ENCODE assay signal across 9 cellular contexts in the genomic region with DNA sequence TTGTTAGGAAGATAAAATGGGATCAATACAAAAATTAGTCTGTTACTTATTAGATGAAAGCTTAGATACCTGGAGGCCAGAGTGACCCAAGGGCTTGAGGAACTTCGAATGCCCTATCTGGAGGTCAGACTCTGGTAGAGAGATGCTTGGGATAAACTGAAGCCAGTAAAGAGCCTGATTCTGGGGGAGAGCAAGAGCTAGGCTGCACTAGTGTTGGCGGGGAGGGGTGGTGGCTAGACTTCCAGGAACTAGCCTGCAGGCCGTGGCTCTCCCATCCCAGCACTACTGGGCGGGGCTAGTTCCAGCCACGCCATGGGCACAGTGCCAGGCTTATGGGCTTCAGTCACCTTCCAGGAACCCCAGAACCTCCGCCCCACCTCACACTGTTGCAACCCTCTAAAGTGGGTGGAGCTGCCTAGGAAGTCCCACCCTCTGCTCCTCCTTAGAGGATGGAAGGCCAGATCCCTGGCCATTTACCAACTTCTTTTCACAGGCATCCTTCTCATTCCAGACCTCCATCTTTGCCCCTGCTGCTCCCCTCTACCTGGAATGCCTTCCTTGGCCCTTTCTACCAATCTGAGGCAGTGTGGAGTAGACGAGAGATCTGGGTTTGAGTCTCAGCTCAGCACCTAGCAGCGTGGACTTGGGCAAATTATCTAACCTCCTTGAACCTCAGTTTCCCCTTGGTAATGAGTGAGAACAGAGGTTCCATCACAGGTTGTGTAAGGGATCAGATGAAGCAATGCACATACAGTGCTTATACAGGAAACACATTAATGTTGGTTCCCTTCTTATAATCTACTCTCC. TPM values are rescaled to one million over a fixed set of nuclear protein-coding genes. Genes with fewer than 3 reads are reported as not detected.
DNase-seq lines count a peak whose midpoint lies in the region; ATAC-seq, FAIRE-seq and TF ChIP-seq lines count a peak whose summit lies in the region.
"Had no signal": no experiment of that assay in that cellular context is flagged by ENCODE, and none has a peak within 500 bp of the region (broad histone marks: within the 10 kb centered on the region; RNA-seq: fewer than 3 reads in every experiment).

No MANE protein-coding gene starts in this region.

- no peak overlapping the region for H2AFZ ChIP-seq in HepG2 (ENCODE audit: low read length)
- H2AFZ ChIP-seq: parathyroid adenoma had no signal

- 45% methylated on average over 5 of the region's 8 CpGs for WGBS in HepG2 (ENCODE audit: low lambda C conversion rate)

- DNase-seq in Calu3 (peak; percentile 98), NCI-H146 treated with DMSO at 0.1 percent for 48 hours (lab: John Stamatoyannopoulos, UW; ENCODE audit: unreplicated experiment) (peak; percentile 16), HepG2 (ENCODE audit: low spot score) (peak; percentile 58), DMS53 treated with DMSO at 0.1 percent for 48 hours (lab: John Stamatoyannopoulos, UW; ENCODE audit: unreplicated experiment) (no peak)
- DNase-seq in activated naive CD8-positive, alpha-beta T cell treated with anti-CD3 and anti-CD28 coated beads, Interleukin-2, amount 50 U/mL, for 24 hours, result peak; percentile 30

- intact Hi-C loops in Calu3 (cut with micrococcal nuclease; ENCODE audit: unreplicated experiment) (no loop called here), HepG2 (cut with micrococcal nuclease; ENCODE audit: unreplicated experiment) (no loop called here)

- no peak for TF ChIP-seq CTCF in Calu3 (IDR thresholded peaks at IDR 0.05; ENCODE audit: unreplicated experiment)
- TF ChIP-seq CTCF in HepG2 (CRISPR knock-in tag; IDR thresholded peaks at IDR 0.05), result no peak

- in situ Hi-C loops in HepG2 (cut with HindIII; ENCODE audit: extremely low pct_ligation_motif_present, low pct_unique_long_range_greater_than_20kb), result no loop called here

- H3K9me3 ChIP-seq in HepG2 (ENCODE audit: low read length), result no peaks in the 10 kb centered on the region

- no peaks in the 10 kb centered on the region for H3K27me3 Mint-ChIP-seq in Calu3 (ENCODE audit: unreplicated experiment)
- H3K27me3 Mint-ChIP-seq in activated naive CD8-positive, alpha-beta T cell treated with anti-CD3 and anti-CD28 coated beads, Interleukin-2, amount 50 U/mL, for 24 hours, result peaks cover 21% of the 10 kb centered on the region

- H3K27ac ChIP-seq in HepG2 (ENCODE audit: extremely low read length, insufficient read depth, low read length), result no peak overlapping the region
- H3K27ac ChIP-seq: parathyroid adenoma had no signal

- BruUV-seq in Calu3 (replicated peaks; lab: Mats Ljungman, UMichigan) (no TSS peak), HepG2 (replicated peaks; lab: Mats Ljungman, UMichigan) (no TSS peak)

- no peaks in the 10 kb centered on the region for H3K36me3 ChIP-seq in HepG2 (replicated peaks in 1 of 2; ENCODE audit: control insufficient read depth in 1 of 2, insufficient read depth in 2 of 2, low read length in 2 of 2)

- H3K79me2 ChIP-seq in HepG2 (ENCODE audit: insufficient read depth, low read length), result no peaks in the 10 kb centered on the region
- H3K79me2 ChIP-seq: parathyroid adenoma had no signal

- no peak for TF ChIP-seq EP300 in HepG2 (IDR thresholded peaks at IDR 0.05; ENCODE audit: low read depth in 2 of 2, low read length in 2 of 2)
- TF ChIP-seq EP300 in HepG2 (CRISPR knock-in tag; IDR thresholded peaks at IDR 0.05; ENCODE audit: borderline replicate concordance), result no peak

- no peaks in the 10 kb centered on the region for H3K27me3 ChIP-seq in HepG2 (ENCODE audit: control insufficient read depth in 1 of 2, insufficient read depth in 2 of 2, low read length in 2 of 2)

- no peaks in the 10 kb centered on the region for H4K20me1 ChIP-seq in HepG2 (ENCODE audit: insufficient read depth, low read length)

- H3K4me3 Mint-ChIP-seq in Calu3 (ENCODE audit: low read depth, unreplicated experiment), result no peak overlapping the region
- no peak overlapping the region for H3K4me3 Mint-ChIP-seq in activated naive CD8-positive, alpha-beta T cell treated with anti-CD3 and anti-CD28 coated beads, Interleukin-2, amount 50 U/mL, for 24 hours

- peaks cover 59% of the 10 kb centered on the region for H3K4me1 ChIP-seq in HepG2 (ENCODE audit: insufficient read depth, low read length)

- CTCF ChIA-PET in Calu3 (lab: Charles Lee) (interaction anchor here (0.8 to 2.3 kb wide), 7 partner anchors 9 to 55 kb away, joined by 3 to 22 read pairs (median 4); a partner anchor contains a TSS), HepG2 (lab: Yijun Ruan, JAX; ENCODE audit: low intra/inter-chr PET ratio, low total read pairs) (interaction anchor here (0.8 kb wide), 1 partner anchor 29 kb away, joined by 3 read pairs; no protein-coding TSS in a partner anchor)

- peak; percentile 57 for ATAC-seq in activated naive CD8-positive, alpha-beta T cell treated with anti-CD3 and anti-CD28 coated beads, Interleukin-2, amount 50 U/mL, for 24 hours
- peak; percentile 36 for ATAC-seq in HepG2
- no peak for ATAC-seq in HG03469 (IDR thresholded peaks at IDR 0.05; ENCODE audit: unreplicated experiment)
- ATAC-seq in HG03135 (IDR thresholded peaks at IDR 0.05; ENCODE audit: unreplicated experiment), result no peak
- ATAC-seq in HG03108 (IDR thresholded peaks at IDR 0.05; ENCODE audit: unreplicated experiment), result no peak

- H3K4me1 Mint-ChIP-seq in Calu3 (ENCODE audit: low read depth, unreplicated experiment), result peaks cover 40% of the 10 kb centered on the region
- peaks cover 13% of the 10 kb centered on the region for H3K4me1 Mint-ChIP-seq in activated naive CD8-positive, alpha-beta T cell treated with anti-CD3 and anti-CD28 coated beads, Interleukin-2, amount 50 U/mL, for 24 hours

- peaks cover 7% of the 10 kb centered on the region for H3K36me3 Mint-ChIP-seq in Calu3 (ENCODE audit: insufficient read depth, unreplicated experiment)
- no peaks in the 10 kb centered on the region for H3K36me3 Mint-ChIP-seq in activated naive CD8-positive, alpha-beta T cell treated with anti-CD3 and anti-CD28 coated beads, Interleukin-2, amount 50 U/mL, for 24 hours (ENCODE audit: low read depth)

- no peak overlapping the region for H3K9ac ChIP-seq in HepG2 (ENCODE audit: insufficient read depth, low read depth, low read length)
- H3K9ac ChIP-seq: parathyroid adenoma had no signal

- no peak for TF ChIP-seq RAD21 in HepG2 (CRISPR knock-in tag; IDR thresholded peaks at IDR 0.05)

- peak overlapping the region; percentile 61 for H3K4me2 ChIP-seq in HepG2 (ENCODE audit: low read depth, low read length)

- no peak for TF ChIP-seq POLR2A in HepG2 (IDR thresholded peaks at IDR 0.05; ENCODE audit: insufficient read depth in 1 of 2, low read depth in 2 of 2, low read length in 2 of 2)

- no peaks in the 10 kb centered on the region for H3K9me3 Mint-ChIP-seq in Calu3 (ENCODE audit: low read depth, unreplicated experiment)
- H3K9me3 Mint-ChIP-seq in activated naive CD8-positive, alpha-beta T cell treated with anti-CD3 and anti-CD28 coated beads, Interleukin-2, amount 50 U/mL, for 24 hours, result no peaks in the 10 kb centered on the region

- H3K4me3 ChIP-seq in HepG2 (replicated peaks in 1 of 3; ENCODE audit: insufficient read depth in 1 of 3, low read depth in 2 of 3, low read length in 3 of 3), result peak overlapping the region in 1 of 3 experiments; percentile 9; a peak in 1 of 6 replicates

- H3K27ac Mint-ChIP-seq in Calu3 (ENCODE audit: unreplicated experiment), result no peak overlapping the region
- H3K27ac Mint-ChIP-seq in activated naive CD8-positive, alpha-beta T cell treated with anti-CD3 and anti-CD28 coated beads, Interleukin-2, amount 50 U/mL, for 24 hours, result no peak overlapping the region

- POLR2A ChIA-PET in HepG2 (lab: Yijun Ruan, JAX), result interaction anchor here (0.6 to 3.3 kb wide), 9 partner anchors 11 to 49 kb away, joined by 3 to 23 read pairs (median 6); a partner anchor contains a TSS

- FAIRE-seq in HepG2 (lab: Jason Lieb, UNC), result peak; percentile 47

RNA-seq across cellular contexts. Expression of a gene that starts 6.3 kb away (rescaled TPM):
- total RNA-seq in Calu3 (2022) (0.80 and 1.8 TPM in 2 replicates), HepG2 (2016; rRNA removed; fragmentation: Illumina TruSeq; extraction: Trizol) (7.8 and 8.5 TPM in 2 replicates)
- total RNA-seq in HepG2 (2016; cell fraction: cytosol; rRNA removed; fragmentation: Illumina TruSeq; extraction: Trizol; ENCODE audit: low read depth), result 2.9 and 3.4 TPM in 2 replicates
- 7.5 and 8.1 TPM in 2 replicates for total RNA-seq in HepG2 (2016; cell fraction: insoluble cytoplasmic fraction; rRNA removed; fragmentation: Illumina TruSeq; extraction: Trizol)
- 6.2 and 6.6 TPM in 2 replicates for total RNA-seq in HepG2 (2016; cell fraction: membrane; rRNA removed; fragmentation: Illumina TruSeq; extraction: Trizol)
- 5.7 and 6.3 TPM in 2 replicates for total RNA-seq in HepG2 (2016; cell fraction: nucleus; rRNA removed; fragmentation: Illumina TruSeq; extraction: Trizol)
- 4.1 and 4.5 TPM in 2 replicates for polyA plus RNA-seq in HepG2 (2011; rRNA removed)
- 2.5 and 3.0 TPM in 2 replicates for polyA plus RNA-seq in HepG2 (2011; cell fraction: cytosol; rRNA removed)
- 3.5 and 3.8 TPM in 2 replicates for polyA plus RNA-seq in HepG2 (2011; cell fraction: nucleus; rRNA removed)
- 1.3 and 1.8 TPM in 2 replicates for polyA plus RNA-seq in HepG2 (2012)
- 1.9 and 3.1 TPM in 2 replicates for polyA plus RNA-seq in HepG2 (2016; cell fraction: cytosol; fragmentation: Illumina TruSeq; extraction: Trizol; ENCODE audit: low read depth)
- polyA plus RNA-seq in HepG2 (2016; cell fraction: insoluble cytoplasmic fraction; fragmentation: Illumina TruSeq; extraction: Trizol; ENCODE audit: low read depth), result 10.3 and 10.9 TPM in 2 replicates
- polyA plus RNA-seq in HepG2 (2016; cell fraction: membrane; fragmentation: Illumina TruSeq; extraction: Trizol; ENCODE audit: low read depth), result 3.7 and 4.5 TPM in 2 replicates
- polyA plus RNA-seq in HepG2 (2016; cell fraction: nucleus; fragmentation: Illumina TruSeq; extraction: Trizol; ENCODE audit: insufficient read depth, low read depth), result 11.6 and 14.3 TPM in 2 replicates
- 1.7 and 3.8 TPM in 2 replicates for polyA minus RNA-seq in HepG2 (2011; rRNA and poly(A)+ RNA removed; ENCODE audit: low replicate concordance)
- polyA minus RNA-seq in HepG2 (2011; cell fraction: cytosol; rRNA and poly(A)+ RNA removed), result 0.49 and 2.3 TPM in 2 replicates
- 1.0 and 1.7 TPM in 2 replicates for polyA minus RNA-seq in HepG2 (2011; cell fraction: nucleus; rRNA and poly(A)+ RNA removed)

RNA-seq across cellular contexts. Expression of a gene that starts 17.8 kb away (rescaled TPM):
- total RNA-seq in Calu3 (2022) (173 and 190 TPM in 2 replicates), HepG2 (2016; rRNA removed; fragmentation: Illumina TruSeq; extraction: Trizol) (125 and 201 TPM in 2 replicates)
- total RNA-seq in HepG2 (2016; cell fraction: cytosol; rRNA removed; fragmentation: Illumina TruSeq; extraction: Trizol; ENCODE audit: low read depth), result 20.4 and 22.6 TPM in 2 replicates
- 123 and 217 TPM in 2 replicates for total RNA-seq in HepG2 (2016; cell fraction: insoluble cytoplasmic fraction; rRNA removed; fragmentation: Illumina TruSeq; extraction: Trizol)
- 45.5 and 48.0 TPM in 2 replicates for total RNA-seq in HepG2 (2016; cell fraction: membrane; rRNA removed; fragmentation: Illumina TruSeq; extraction: Trizol)
- 42.3 and 53.2 TPM in 2 replicates for total RNA-seq in HepG2 (2016; cell fraction: nucleus; rRNA removed; fragmentation: Illumina TruSeq; extraction: Trizol)
- 134 and 184 TPM in 2 replicates for polyA plus RNA-seq in HepG2 (2011; rRNA removed)
- polyA plus RNA-seq in HepG2 (2011; cell fraction: cytosol; rRNA removed), result 121 and 141 TPM in 2 replicates
- 41.8 and 48.0 TPM in 2 replicates for polyA plus RNA-seq in HepG2 (2011; cell fraction: nucleus; rRNA removed)
- polyA plus RNA-seq in HepG2 (2012), result 118 and 217 TPM in 2 replicates
- 37.1 and 37.6 TPM in 2 replicates for polyA plus RNA-seq in HepG2 (2016; cell fraction: cytosol; fragmentation: Illumina TruSeq; extraction: Trizol; ENCODE audit: low read depth)
- 312 and 355 TPM in 2 replicates for polyA plus RNA-seq in HepG2 (2016; cell fraction: insoluble cytoplasmic fraction; fragmentation: Illumina TruSeq; extraction: Trizol; ENCODE audit: low read depth)
- 61.8 and 63.8 TPM in 2 replicates for polyA plus RNA-seq in HepG2 (2016; cell fraction: membrane; fragmentation: Illumina TruSeq; extraction: Trizol; ENCODE audit: low read depth)
- 112 and 113 TPM in 2 replicates for polyA plus RNA-seq in HepG2 (2016; cell fraction: nucleus; fragmentation: Illumina TruSeq; extraction: Trizol; ENCODE audit: insufficient read depth, low read depth)
- 102 and 206 TPM in 2 replicates for polyA minus RNA-seq in HepG2 (2011; rRNA and poly(A)+ RNA removed; ENCODE audit: low replicate concordance)
- polyA minus RNA-seq in HepG2 (2011; cell fraction: cytosol; rRNA and poly(A)+ RNA removed), result 105 and 134 TPM in 2 replicates
- polyA minus RNA-seq in HepG2 (2011; cell fraction: nucleus; rRNA and poly(A)+ RNA removed), result 37.2 and 53.7 TPM in 2 replicates

RNA-seq across cellular contexts. Expression of a gene that starts 26.6 kb away (rescaled TPM):
- total RNA-seq in Calu3 (2022), result 1,059 and 1,161 TPM in 2 replicates
- total RNA-seq in HepG2 (2016; rRNA removed; fragmentation: Illumina TruSeq; extraction: Trizol), result 1,820 and 2,673 TPM in 2 replicates
- total RNA-seq in HepG2 (2016; cell fraction: cytosol; rRNA removed; fragmentation: Illumina TruSeq; extraction: Trizol; ENCODE audit: low read depth), result 661 and 834 TPM in 2 replicates
- 1,900 and 2,565 TPM in 2 replicates for total RNA-seq in HepG2 (2016; cell fraction: insoluble cytoplasmic fraction; rRNA removed; fragmentation: Illumina TruSeq; extraction: Trizol)
- total RNA-seq in HepG2 (2016; cell fraction: membrane; rRNA removed; fragmentation: Illumina TruSeq; extraction: Trizol), result 1,646 and 2,012 TPM in 2 replicates
- 924 and 962 TPM in 2 replicates for total RNA-seq in HepG2 (2016; cell fraction: nucleus; rRNA removed; fragmentation: Illumina TruSeq; extraction: Trizol)
- polyA plus RNA-seq in HepG2 (2011; rRNA removed), result 480 and 535 TPM in 2 replicates
- polyA plus RNA-seq in HepG2 (2011; cell fraction: cytosol; rRNA removed), result 613 and 623 TPM in 2 replicates
- 402 and 463 TPM in 2 replicates for polyA plus RNA-seq in HepG2 (2011; cell fraction: nucleus; rRNA removed)
- 1,081 and 1,908 TPM in 2 replicates for polyA plus RNA-seq in HepG2 (2012)
- 1,228 and 1,423 TPM in 2 replicates for polyA plus RNA-seq in HepG2 (2016; cell fraction: cytosol; fragmentation: Illumina TruSeq; extraction: Trizol; ENCODE audit: low read depth)
- 4,120 and 4,455 TPM in 2 replicates for polyA plus RNA-seq in HepG2 (2016; cell fraction: insoluble cytoplasmic fraction; fragmentation: Illumina TruSeq; extraction: Trizol; ENCODE audit: low read depth)
- 2,490 and 3,014 TPM in 2 replicates for polyA plus RNA-seq in HepG2 (2016; cell fraction: membrane; fragmentation: Illumina TruSeq; extraction: Trizol; ENCODE audit: low read depth)
- 1,903 and 1,961 TPM in 2 replicates for polyA plus RNA-seq in HepG2 (2016; cell fraction: nucleus; fragmentation: Illumina TruSeq; extraction: Trizol; ENCODE audit: insufficient read depth, low read depth)
- polyA minus RNA-seq in HepG2 (2011; rRNA and poly(A)+ RNA removed; ENCODE audit: low replicate concordance), result 314 and 476 TPM in 2 replicates
- 569 and 577 TPM in 2 replicates for polyA minus RNA-seq in HepG2 (2011; cell fraction: cytosol; rRNA and poly(A)+ RNA removed)
- polyA minus RNA-seq in HepG2 (2011; cell fraction: nucleus; rRNA and poly(A)+ RNA removed), result 681 and 757 TPM in 2 replicates

RNA-seq across cellular contexts. Expression of a gene that starts 27.2 kb away (rescaled TPM):
- total RNA-seq in Calu3 (2022) (128 and 173 TPM in 2 replicates), HepG2 (2016; rRNA removed; fragmentation: Illumina TruSeq; extraction: Trizol) (22.2 and 45.4 TPM in 2 replicates)
- total RNA-seq in HepG2 (2016; cell fraction: cytosol; rRNA removed; fragmentation: Illumina TruSeq; extraction: Trizol; ENCODE audit: low read depth), result 3.0 TPM in 2 replicates
- 20.1 and 44.7 TPM in 2 replicates for total RNA-seq in HepG2 (2016; cell fraction: insoluble cytoplasmic fraction; rRNA removed; fragmentation: Illumina TruSeq; extraction: Trizol)
- 9.1 and 9.7 TPM in 2 replicates for total RNA-seq in HepG2 (2016; cell fraction: membrane; rRNA removed; fragmentation: Illumina TruSeq; extraction: Trizol)
- total RNA-seq in HepG2 (2016; cell fraction: nucleus; rRNA removed; fragmentation: Illumina TruSeq; extraction: Trizol), result 19.3 and 21.1 TPM in 2 replicates
- polyA plus RNA-seq in HepG2 (2011; rRNA removed), result 10.5 and 16.0 TPM in 2 replicates
- polyA plus RNA-seq in HepG2 (2011; cell fraction: cytosol; rRNA removed), result 6.7 and 8.9 TPM in 2 replicates
- polyA plus RNA-seq in HepG2 (2011; cell fraction: nucleus; rRNA removed), result 5.7 and 6.4 TPM in 2 replicates
- polyA plus RNA-seq in HepG2 (2012), result 8.5 and 12.6 TPM in 2 replicates
- 5.0 and 5.3 TPM in 2 replicates for polyA plus RNA-seq in HepG2 (2016; cell fraction: cytosol; fragmentation: Illumina TruSeq; extraction: Trizol; ENCODE audit: low read depth)
- polyA plus RNA-seq in HepG2 (2016; cell fraction: insoluble cytoplasmic fraction; fragmentation: Illumina TruSeq; extraction: Trizol; ENCODE audit: low read depth), result 32.3 and 33.7 TPM in 2 replicates
- 6.0 and 6.2 TPM in 2 replicates for polyA plus RNA-seq in HepG2 (2016; cell fraction: membrane; fragmentation: Illumina TruSeq; extraction: Trizol; ENCODE audit: low read depth)
- 17.7 and 19.9 TPM in 2 replicates for polyA plus RNA-seq in HepG2 (2016; cell fraction: nucleus; fragmentation: Illumina TruSeq; extraction: Trizol; ENCODE audit: insufficient read depth, low read depth)
- polyA minus RNA-seq in HepG2 (2011; rRNA and poly(A)+ RNA removed; ENCODE audit: low replicate concordance), result 23.7 and 77.0 TPM in 2 replicates
- 20.8 and 23.0 TPM in 2 replicates for polyA minus RNA-seq in HepG2 (2011; cell fraction: cytosol; rRNA and poly(A)+ RNA removed)
- polyA minus RNA-seq in HepG2 (2011; cell fraction: nucleus; rRNA and poly(A)+ RNA removed), result 16.2 and 18.3 TPM in 2 replicates

RNA-seq across cellular contexts. Expression of a gene that starts 57.2 kb away (rescaled TPM):
- total RNA-seq in Calu3 (2022) (not detected in 2 replicates), HepG2 (2016; rRNA removed; fragmentation: Illumina TruSeq; extraction: Trizol) (not detected in 2 replicates)
- total RNA-seq in HepG2 (2016; cell fraction: cytosol; rRNA removed; fragmentation: Illumina TruSeq; extraction: Trizol; ENCODE audit: low read depth), result not detected in 2 replicates
- total RNA-seq in HepG2 (2016; cell fraction: insoluble cytoplasmic fraction; rRNA removed; fragmentation: Illumina TruSeq; extraction: Trizol), result not detected in 2 replicates
- not detected in 2 replicates for total RNA-seq in HepG2 (2016; cell fraction: membrane; rRNA removed; fragmentation: Illumina TruSeq; extraction: Trizol)
- not detected in 2 replicates for total RNA-seq in HepG2 (2016; cell fraction: nucleus; rRNA removed; fragmentation: Illumina TruSeq; extraction: Trizol)
- not detected in 2 replicates for polyA plus RNA-seq in HepG2 (2011; rRNA removed)
- not detected in 2 replicates for polyA plus RNA-seq in HepG2 (2011; cell fraction: cytosol; rRNA removed)
- not detected in 2 replicates for polyA plus RNA-seq in HepG2 (2011; cell fraction: nucleus; rRNA removed)
- not detected in 2 replicates for polyA plus RNA-seq in HepG2 (2012)
- not detected in 2 replicates for polyA plus RNA-seq in HepG2 (2016; cell fraction: cytosol; fragmentation: Illumina TruSeq; extraction: Trizol; ENCODE audit: low read depth)
- not detected in 2 replicates for polyA plus RNA-seq in HepG2 (2016; cell fraction: insoluble cytoplasmic fraction; fragmentation: Illumina TruSeq; extraction: Trizol; ENCODE audit: low read depth)
- polyA plus RNA-seq in HepG2 (2016; cell fraction: membrane; fragmentation: Illumina TruSeq; extraction: Trizol; ENCODE audit: low read depth), result not detected in 2 replicates
- polyA plus RNA-seq in HepG2 (2016; cell fraction: nucleus; fragmentation: Illumina TruSeq; extraction: Trizol; ENCODE audit: insufficient read depth, low read depth), result not detected in 2 replicates
- polyA minus RNA-seq in HepG2 (2011; rRNA and poly(A)+ RNA removed; ENCODE audit: low replicate concordance), result not detected in 2 replicates
- not detected in 2 replicates for polyA minus RNA-seq in HepG2 (2011; cell fraction: cytosol; rRNA and poly(A)+ RNA removed)
- not detected in 2 replicates for polyA minus RNA-seq in HepG2 (2011; cell fraction: nucleus; rRNA and poly(A)+ RNA removed)

Comparison
In these comparisons a context has a peak if more than half of its experiments do, and no peak if none do; other contexts are left out.
1. ATAC-seq: peak in activated naive CD8-positive, alpha-beta T cell treated with anti-CD3 and anti-CD28 coated beads, Interleukin-2, amount 50 U/mL, for 24 hours (single experiment) and HepG2 (single experiment); none in HG03469 (single experiment), HG03135 (single experiment) and HG03108 (single experiment).